Comparison of ENCODE assay signal across 1 cellular context in the genomic region with DNA sequence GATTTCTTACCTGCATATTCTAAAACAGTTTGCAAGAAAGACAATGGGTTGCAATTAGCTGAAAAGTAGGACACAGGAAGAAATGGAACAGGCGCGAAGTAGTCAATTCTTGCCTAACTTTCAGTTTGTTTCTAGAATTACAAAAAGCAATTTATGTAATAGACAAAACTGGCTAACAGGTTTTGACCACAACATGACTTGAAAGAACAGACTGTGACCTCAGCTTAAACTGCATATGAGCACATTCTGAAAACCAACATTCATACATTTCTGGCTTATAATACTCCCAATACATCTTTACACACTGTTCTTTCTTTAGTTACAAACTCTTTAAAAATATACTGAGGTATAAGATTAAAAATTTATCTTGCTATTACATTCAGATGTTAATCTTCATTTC.
TF ChIP-seq lines count a peak whose summit lies in the region.

No MANE protein-coding gene starts in this region.

TF ChIP-seq in HepG2, 621 proteins besides CTCF, POLR2A, EP300 and RAD21:
- TF ChIP-seq ZNF562 (CRISPR knock-in tag; IDR thresholded peaks at IDR 0.05; ENCODE audit: borderline replicate concordance) (no peak), FIP1L1 (IDR thresholded peaks at IDR 0.05; ENCODE audit: borderline replicate concordance, insufficient read depth, low read depth, low read length) (no peak), CBX1 (IDR thresholded peaks at IDR 0.05; ENCODE audit: low read depth) (no peak), RFXANK (CRISPR knock-in tag; IDR thresholded peaks at IDR 0.05) (no peak), IRX3 (CRISPR knock-in tag; IDR thresholded peaks at IDR 0.05; ENCODE audit: borderline replicate concordance, low read depth) (no peak), EED (CRISPR knock-in tag; IDR thresholded peaks at IDR 0.05) (no peak), ZNF101 (CRISPR knock-in tag; IDR thresholded peaks at IDR 0.05; ENCODE audit: borderline replicate concordance, low read depth) (no peak), FOXA3 (CRISPR knock-in tag; IDR thresholded peaks at IDR 0.05) (no peak), ZNF83 (CRISPR knock-in tag; IDR thresholded peaks at IDR 0.05; ENCODE audit: borderline replicate concordance) (no peak), ZNF790 (CRISPR knock-in tag; IDR thresholded peaks at IDR 0.05; ENCODE audit: borderline replicate concordance) (no peak), SP1 (IDR thresholded peaks at IDR 0.05) (no peak), SP1 (CRISPR knock-in tag; IDR thresholded peaks at IDR 0.05) (no peak), SSRP1 (CRISPR knock-in tag; IDR thresholded peaks at IDR 0.05) (no peak), SOX5 (CRISPR knock-in tag; IDR thresholded peaks at IDR 0.05; ENCODE audit: borderline replicate concordance) (no peak), ZSCAN21 (CRISPR knock-in tag; IDR thresholded peaks at IDR 0.05; ENCODE audit: borderline replicate concordance) (no peak), EEA1 (CRISPR knock-in tag; IDR thresholded peaks at IDR 0.05; ENCODE audit: borderline replicate concordance) (no peak)
- TF ChIP-seq, protein P1, sequence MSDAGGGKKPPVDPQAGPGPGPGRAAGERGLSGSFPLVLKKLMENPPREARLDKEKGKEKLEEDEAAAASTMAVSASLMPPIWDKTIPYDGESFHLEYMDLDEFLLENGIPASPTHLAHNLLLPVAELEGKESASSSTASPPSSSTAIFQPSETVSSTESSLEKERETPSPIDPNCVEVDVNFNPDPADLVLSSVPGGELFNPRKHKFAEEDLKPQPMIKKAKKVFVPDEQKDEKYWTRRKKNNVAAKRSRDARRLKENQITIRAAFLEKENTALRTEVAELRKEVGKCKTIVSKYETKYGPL (CRISPR knock-in tag; IDR thresholded peaks at IDR 0.05), result no peak
- TF ChIP-seq, protein P2, sequence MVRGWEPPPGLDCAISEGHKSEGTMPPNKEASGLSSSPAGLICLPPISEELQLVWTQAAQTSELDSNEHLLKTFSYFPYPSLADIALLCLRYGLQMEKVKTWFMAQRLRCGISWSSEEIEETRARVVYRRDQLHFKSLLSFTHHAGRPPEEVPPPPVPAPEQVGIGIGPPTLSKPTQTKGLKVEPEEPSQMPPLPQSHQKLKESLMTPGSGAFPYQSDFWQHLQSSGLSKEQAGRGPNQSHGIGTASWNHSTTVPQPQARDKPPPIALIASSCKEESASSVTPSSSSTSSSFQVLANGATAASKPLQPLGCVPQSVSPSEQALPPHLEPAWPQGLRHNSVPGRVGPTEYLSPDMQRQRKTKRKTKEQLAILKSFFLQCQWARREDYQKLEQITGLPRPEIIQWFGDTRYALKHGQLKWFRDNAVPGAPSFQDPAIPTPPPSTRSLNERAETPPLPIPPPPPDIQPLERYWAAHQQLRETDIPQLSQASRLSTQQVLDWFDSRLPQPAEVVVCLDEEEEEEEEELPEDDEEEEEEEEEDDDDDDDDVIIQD (CRISPR knock-in tag; IDR thresholded peaks at IDR 0.05; ENCODE audit: low read depth), result no peak
